30 cellular contexts compared by ENCODE assay signal in the genomic region with DNA sequence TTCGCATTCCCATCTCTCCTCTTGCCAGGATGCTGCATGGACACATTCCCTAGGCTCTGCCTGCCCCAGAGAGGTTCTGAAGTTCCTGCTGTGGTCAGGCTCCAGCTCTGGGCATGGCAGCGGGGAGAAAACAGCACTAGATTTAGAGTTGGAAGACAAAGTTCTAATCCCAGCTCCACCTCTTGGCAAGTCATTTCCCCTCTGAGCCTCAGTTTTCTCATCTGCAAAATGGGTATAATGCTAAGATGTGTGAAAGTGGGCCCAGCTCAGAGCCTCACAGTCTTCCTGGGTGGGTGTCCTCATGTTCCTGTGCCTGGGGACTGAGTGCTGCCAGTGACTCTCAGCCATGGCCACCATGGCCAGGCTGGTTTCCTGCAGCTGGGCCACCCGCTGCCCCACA. TPM values are rescaled to one million over a fixed set of nuclear protein-coding genes. Genes with fewer than 3 reads are reported as not detected.
DNase-seq lines count a peak whose midpoint lies in the region; ATAC-seq, FAIRE-seq and TF ChIP-seq lines count a peak whose summit lies in the region.
"Had no signal": no experiment of that assay in that cellular context is flagged by ENCODE, and none has a peak within 500 bp of the region (broad histone marks: within the 10 kb centered on the region; RNA-seq: fewer than 3 reads in every experiment).

No MANE protein-coding gene starts in this region.

- BruUV-seq in HepG2 (replicated peaks; lab: Mats Ljungman, UMichigan) (no TSS peak), K562 (replicated peaks; lab: Mats Ljungman, UMichigan) (no TSS peak)

- H3K27me3 Mint-ChIP-seq in glutamatergic neuron (ENCODE audit: unreplicated experiment): peaks cover 13% of the 10 kb centered on the region
- no peaks in the 10 kb centered on the region for H3K27me3 Mint-ChIP-seq in type B pancreatic cell
- H3K27me3 Mint-ChIP-seq: CD4-positive, alpha-beta memory T cell; CD4-positive, CD25-positive, alpha-beta regulatory T cell; CD8-positive, alpha-beta memory T cell had no signal

- POLR2A ChIA-PET in HepG2 (lab: Yijun Ruan, JAX): no interaction called here
- POLR2A ChIA-PET in K562 (lab: Yijun Ruan, JAX): interaction anchor here (0.8 kb wide), 1 partner anchor 10 kb away, joined by 4 read pairs; the partner anchor contains the start of gene PEPD

- H3K4me3 Mint-ChIP-seq in glutamatergic neuron (ENCODE audit: unreplicated experiment): peak overlapping the region; percentile 46
- no peak overlapping the region for H3K4me3 Mint-ChIP-seq in type B pancreatic cell
- H3K4me3 Mint-ChIP-seq: CD14-positive monocyte; CD4-positive, alpha-beta memory T cell; CD8-positive, alpha-beta memory T cell had no signal

- FAIRE-seq in HepG2 (lab: Jason Lieb, UNC) (no peak), K562 (lab: Jason Lieb, UNC) (no peak)
- FAIRE-seq: A204.1, GM12878, GM12892, GM18507, GM19239 had no signal

- peaks cover 31% of the 10 kb centered on the region for H3K79me2 ChIP-seq in HepG2 (ENCODE audit: insufficient read depth, low read length)
- H3K79me2 ChIP-seq in K562 (ENCODE audit: control insufficient read depth, insufficient read depth, low read length): no peaks in the 10 kb centered on the region

- H3K27ac ChIP-seq in HepG2 (ENCODE audit: extremely low read length, insufficient read depth, low read length) (no peak overlapping the region), right lobe of liver (no peak overlapping the region), K562 (ENCODE audit: extremely low read depth, low read depth, low read length) (no peak overlapping the region)
- H3K27ac ChIP-seq: BLaER1 had no signal

- H3K4me1 Mint-ChIP-seq in glutamatergic neuron (ENCODE audit: low read depth, unreplicated experiment) (peaks cover 35% of the 10 kb centered on the region), type B pancreatic cell (ENCODE audit: unreplicated experiment) (peaks cover 20% of the 10 kb centered on the region)

- no peak for TF ChIP-seq CTCF in HepG2 (CRISPR knock-in tag; IDR thresholded peaks at IDR 0.05)
- no peak for TF ChIP-seq CTCF in right lobe of liver (IDR thresholded peaks at IDR 0.05)
- no peak for TF ChIP-seq CTCF in K562 (IDR thresholded peaks at IDR 0.05 in 2 of 3, conservative IDR thresholded peaks at IDR 0.05 in 1 of 3; ENCODE audit: insufficient read depth in 2 of 3, low read depth in 1 of 3, low read length in 3 of 3)
- TF ChIP-seq CTCF in glutamatergic neuron (IDR thresholded peaks at IDR 0.05; ENCODE audit: partially characterized antibody, unreplicated experiment): no peak
- TF ChIP-seq CTCF in type B pancreatic cell (conservative IDR thresholded peaks at IDR 0.05): no peak

- H2AFZ ChIP-seq in HepG2 (ENCODE audit: low read length) (no peak overlapping the region), K562 (ENCODE audit: low read depth, low read length) (no peak overlapping the region)

- TF ChIP-seq EP300 in HepG2 (IDR thresholded peaks at IDR 0.05; ENCODE audit: low read depth in 2 of 2, low read length in 2 of 2): no peak
- no peak for TF ChIP-seq EP300 in HepG2 (CRISPR knock-in tag; IDR thresholded peaks at IDR 0.05; ENCODE audit: borderline replicate concordance)
- TF ChIP-seq EP300 in K562 (IDR thresholded peaks at IDR 0.05; ENCODE audit: low read length): no peak

- intact Hi-C loops in HepG2 (cut with micrococcal nuclease; ENCODE audit: unreplicated experiment): no loop called here
- intact Hi-C loops in right lobe of liver (cut with DNase I): no loop called here
- intact Hi-C loops in K562 (cut with micrococcal nuclease): no loop called here

- H3K9ac ChIP-seq in HepG2 (ENCODE audit: insufficient read depth, low read depth, low read length): no peak overlapping the region
- H3K9ac ChIP-seq in K562 (ENCODE audit: insufficient read depth in 1 of 2, low read depth in 2 of 2, low read length in 2 of 2): no peak overlapping the region
- H3K9ac ChIP-seq: BLaER1 had no signal

- H3K4me2 ChIP-seq in HepG2 (ENCODE audit: low read depth, low read length): no peak overlapping the region
- no peak overlapping the region for H3K4me2 ChIP-seq in K562 (ENCODE audit: insufficient read depth, low read length)
- H3K4me2 ChIP-seq: BLaER1 had no signal

- DNase-seq in HepG2 (ENCODE audit: low spot score) (no peak), right lobe of liver (no peak), K562 (ENCODE audit: extremely low read depth in 1 of 4, low spot score in 3 of 4) (no peak), glutamatergic neuron (no peak), type B pancreatic cell (ENCODE audit: extremely low spot score, unreplicated experiment) (no peak), NCI-H510A (lab: John Stamatoyannopoulos, UW) (no peak), NCI-H2227 treated with DMSO at 0.1 percent for 48 hours (lab: John Stamatoyannopoulos, UW) (no peak)
- DNase-seq: 8988T; ACHN; BE2C; C1 segment of cervical spinal cord; CD4-positive, alpha-beta memory T cell; CD4-positive, CD25-positive, alpha-beta regulatory T cell; CD8-positive, alpha-beta memory T cell; COR-L47; DMS 273 treated with DMSO at 0.1 percent for 48 hours; DMS153; DMS53; DMS79; DND-41; EL; GDM1 had no signal

- no peaks in the 10 kb centered on the region for H3K9me1 ChIP-seq in K562 (ENCODE audit: control insufficient read depth, insufficient read depth, low read length)

- peaks cover 11 to 16% of the 10 kb centered on the region in 2 experiments; a peak in 4 of 5 replicates for H3K36me3 ChIP-seq in HepG2 (replicated peaks in 1 of 2; ENCODE audit: control insufficient read depth in 1 of 2, insufficient read depth in 2 of 2, low read length in 2 of 2)
- peaks cover 0 to 18% (median 7%) of the 10 kb centered on the region in 4 donors for H3K36me3 ChIP-seq in right lobe of liver
- H3K36me3 ChIP-seq in K562 (ENCODE audit: control insufficient read depth, insufficient read depth, low read length): no peaks in the 10 kb centered on the region

- H3K36me3 Mint-ChIP-seq in glutamatergic neuron (ENCODE audit: unreplicated experiment) (no peaks in the 10 kb centered on the region), type B pancreatic cell (peaks cover 5% of the 10 kb centered on the region)

- WGBS in HepG2 (ENCODE audit: low lambda C conversion rate): 100% methylated on average over 2 of the region's 3 CpGs
- WGBS in right lobe of liver (ENCODE audit: insufficient coverage, low coverage, low lambda C conversion rate, missing lambda C conversion rate): 100% methylated on average over 2 of the region's 3 CpGs
- WGBS in K562 (ENCODE audit: insufficient coverage, low coverage, missing lambda C conversion rate): 65% methylated on average over 3 of the region's 3 CpGs

- in situ Hi-C loops in HepG2 (cut with HindIII; ENCODE audit: extremely low pct_ligation_motif_present, low pct_unique_long_range_greater_than_20kb) (no loop called here), K562 (cut with MboI) (no loop called here)

- TF ChIP-seq RAD21 in HepG2 (CRISPR knock-in tag; IDR thresholded peaks at IDR 0.05): no peak
- no peak for TF ChIP-seq RAD21 in K562 (CRISPR knock-in tag; conservative IDR thresholded peaks at IDR 0.05 in 1 of 2, IDR thresholded peaks at IDR 0.05 in 1 of 2)

- H4K20me1 ChIP-seq in HepG2 (ENCODE audit: insufficient read depth, low read length) (no peaks in the 10 kb centered on the region; the same call in 1 of the 2 replicates), K562 (replicated peaks; ENCODE audit: control insufficient read depth, insufficient read depth, low read length) (peaks cover 22% of the 10 kb centered on the region)

- peak overlapping the region; percentile 77 for H3K27ac Mint-ChIP-seq in glutamatergic neuron (ENCODE audit: unreplicated experiment)
- peak overlapping the region; percentile 72 for H3K27ac Mint-ChIP-seq in type B pancreatic cell
- H3K27ac Mint-ChIP-seq: CD4-positive, CD25-positive, alpha-beta regulatory T cell had no signal

- H3K4me1 ChIP-seq in HepG2 (ENCODE audit: insufficient read depth, low read length) (no peaks in the 10 kb centered on the region), right lobe of liver (peaks cover 0 to 46% (median 6%) of the 10 kb centered on the region in 4 donors), K562 (replicated peaks in 1 of 2; ENCODE audit: control insufficient read depth in 2 of 2, insufficient read depth in 2 of 2, low read length in 2 of 2) (peaks cover 0 to 10% of the 10 kb centered on the region in 2 experiments; a peak in 2 of 5 replicates)
- H3K4me1 ChIP-seq: BLaER1 had no signal

- H3K9me3 Mint-ChIP-seq in glutamatergic neuron (ENCODE audit: unreplicated experiment): peaks cover 13% of the 10 kb centered on the region
- peaks cover 5% of the 10 kb centered on the region for H3K9me3 Mint-ChIP-seq in type B pancreatic cell
- H3K9me3 Mint-ChIP-seq: CD14-positive monocyte; CD4-positive, CD25-positive, alpha-beta regulatory T cell; CD8-positive, alpha-beta memory T cell had no signal

- TF ChIP-seq POLR2A in HepG2 (IDR thresholded peaks at IDR 0.05; ENCODE audit: insufficient read depth in 1 of 2, low read depth in 2 of 2, low read length in 2 of 2) (no peak), right lobe of liver (IDR thresholded peaks at IDR 0.05) (no peak), K562 (conservative IDR thresholded peaks at IDR 0.05) (no peak)

- ATAC-seq in HepG2 (no peak), right lobe of liver (no peak), K562 (no peak), GM21825 (IDR thresholded peaks at IDR 0.05; ENCODE audit: unreplicated experiment) (no peak)
- ATAC-seq: GM12878 had no signal

- no peaks in the 10 kb centered on the region for H3K27me3 ChIP-seq in HepG2 (ENCODE audit: control insufficient read depth in 1 of 2, insufficient read depth in 2 of 2, low read length in 2 of 2)
- H3K27me3 ChIP-seq in right lobe of liver: no peaks in the 10 kb centered on the region
- peaks cover 0 to 3% of the 10 kb centered on the region in 2 experiments; a peak in 2 of 5 replicates for H3K27me3 ChIP-seq in K562 (ENCODE audit: control insufficient read depth in 2 of 2, insufficient read depth in 2 of 2, low read length in 2 of 2)
- H3K27me3 ChIP-seq: BE2C, BLaER1 had no signal

- no peaks in the 10 kb centered on the region for H3K9me3 ChIP-seq in HepG2 (ENCODE audit: low read length)
- no peaks in the 10 kb centered on the region for H3K9me3 ChIP-seq in right lobe of liver
- no peaks in the 10 kb centered on the region for H3K9me3 ChIP-seq in K562 (replicated peaks; ENCODE audit: control insufficient read depth, insufficient read depth, low read depth, low read length)
- H3K9me3 ChIP-seq: BE2C, BLaER1 had no signal

- H3K4me3 ChIP-seq in HepG2 (replicated peaks in 1 of 3; ENCODE audit: insufficient read depth in 1 of 3, low read depth in 2 of 3, low read length in 3 of 3) (no peak overlapping the region), right lobe of liver (no peak overlapping the region), K562 (no peak overlapping the region)
- H3K4me3 ChIP-seq: BLaER1, GM12878 had no signal

- CTCF ChIA-PET in HepG2 (lab: Yijun Ruan, JAX; ENCODE audit: low intra/inter-chr PET ratio, low total read pairs) (no interaction called here), K562 (lab: Yijun Ruan, JAX; ENCODE audit: low intra/inter-chr PET ratio) (no interaction called here)

RNA-seq across cellular contexts. Expression of gene PEPD, which starts 9.6 kb away (rescaled TPM):
- total RNA-seq in HepG2 (2016; rRNA removed; fragmentation: Illumina TruSeq; extraction: Trizol): 75.1 and 81.0 TPM in 2 replicates
- total RNA-seq in HepG2 (2016; cell fraction: cytosol; rRNA removed; fragmentation: Illumina TruSeq; extraction: Trizol; ENCODE audit: low read depth): 12.2 and 14.5 TPM in 2 replicates
- 76.9 and 79.4 TPM in 2 replicates for total RNA-seq in HepG2 (2016; cell fraction: insoluble cytoplasmic fraction; rRNA removed; fragmentation: Illumina TruSeq; extraction: Trizol)
- 29.4 and 31.9 TPM in 2 replicates for total RNA-seq in HepG2 (2016; cell fraction: membrane; rRNA removed; fragmentation: Illumina TruSeq; extraction: Trizol)
- 35.5 and 39.2 TPM in 2 replicates for total RNA-seq in HepG2 (2016; cell fraction: nucleus; rRNA removed; fragmentation: Illumina TruSeq; extraction: Trizol)
- polyA plus RNA-seq in HepG2 (2011; rRNA removed): 60.7 and 63.7 TPM in 2 replicates
- polyA plus RNA-seq in HepG2 (2011; cell fraction: cytosol; rRNA removed): 56.0 and 100 TPM in 2 replicates
- 50.1 and 50.6 TPM in 2 replicates for polyA plus RNA-seq in HepG2 (2011; cell fraction: nucleus; rRNA removed)
- polyA plus RNA-seq in HepG2 (2012): 45.4 and 52.9 TPM in 2 replicates
- polyA plus RNA-seq in HepG2 (2016; cell fraction: cytosol; fragmentation: Illumina TruSeq; extraction: Trizol; ENCODE audit: low read depth): 14.1 and 18.0 TPM in 2 replicates
- polyA plus RNA-seq in HepG2 (2016; cell fraction: insoluble cytoplasmic fraction; fragmentation: Illumina TruSeq; extraction: Trizol; ENCODE audit: low read depth): 103 and 110 TPM in 2 replicates
- polyA plus RNA-seq in HepG2 (2016; cell fraction: membrane; fragmentation: Illumina TruSeq; extraction: Trizol; ENCODE audit: low read depth): 30.2 and 30.4 TPM in 2 replicates
- polyA plus RNA-seq in HepG2 (2016; cell fraction: nucleus; fragmentation: Illumina TruSeq; extraction: Trizol; ENCODE audit: insufficient read depth, low read depth): 79.7 and 88.3 TPM in 2 replicates
- polyA minus RNA-seq in HepG2 (2011; rRNA and poly(A)+ RNA removed; ENCODE audit: low replicate concordance): 62.3 and 119 TPM in 2 replicates
- polyA minus RNA-seq in HepG2 (2011; cell fraction: cytosol; rRNA and poly(A)+ RNA removed): 32.5 and 35.0 TPM in 2 replicates
- 14.2 and 19.1 TPM in 2 replicates for polyA minus RNA-seq in HepG2 (2011; cell fraction: nucleus; rRNA and poly(A)+ RNA removed)
- 100 to 1,000 TPM; 121 to 261 (median 167) TPM for total RNA-seq in right lobe of liver
- total RNA-seq in K562 (2011; cell fraction: chromatin; rRNA removed; ENCODE audit: low replicate concordance): 9.8 and 14.8 TPM in 2 replicates
- total RNA-seq in K562 (2011; cell fraction: nucleolus; rRNA removed): 9.5 and 12.1 TPM in 2 replicates
- total RNA-seq in K562 (2011; cell fraction: nucleoplasm; rRNA removed): 7.6 and 9.6 TPM in 2 replicates
- 14.8 and 16.0 TPM in 2 replicates for total RNA-seq in K562 (2014; rRNA removed)
- total RNA-seq in K562 (2014; rRNA removed; fragmentation: Illumina TruSeq; extraction: Trizol): 12.4 and 12.8 TPM in 2 replicates
- 14.4 and 14.6 TPM in 2 replicates for total RNA-seq in K562 (2015; rRNA removed; fragmentation: Illumina TruSeq; extraction: Trizol)
- total RNA-seq in K562 (2021): 18.3 and 19.2 TPM in 2 replicates
- 13.8 and 18.9 TPM in 2 replicates for polyA plus RNA-seq in K562 (2011; rRNA removed)
- polyA plus RNA-seq in K562 (2011; cell fraction: cytosol; rRNA removed): 18.5 and 48.9 TPM in 2 replicates
- 8.5 and 13.7 TPM in 2 replicates for polyA plus RNA-seq in K562 (2011; cell fraction: nucleus; rRNA removed)
- 20.5 and 25.4 TPM in 2 replicates for polyA plus RNA-seq in K562 (2012)
- polyA plus RNA-seq in K562 (2014; fragmentation: Illumina TruSeq; extraction: Trizol): 12.8 and 18.0 TPM in 2 replicates
- 1 to 10 TPM; 1.3 to 3.0 TPM for polyA plus RNA-seq in K562 (2014; fragmentation: Nextera tagmentation; extraction: Ambion mirVana)
- polyA plus RNA-seq in K562 (2014; rRNA removed): 18.6 and 23.2 TPM in 2 replicates
- 8.9 and 13.7 TPM in 2 replicates for polyA minus RNA-seq in K562 (2011; rRNA and poly(A)+ RNA removed)
- 9.4 and 10.6 TPM in 2 replicates for polyA minus RNA-seq in K562 (2011; cell fraction: cytosol; rRNA and poly(A)+ RNA removed)
- polyA minus RNA-seq in K562 (2011; cell fraction: nucleus; rRNA and poly(A)+ RNA removed): 5.8 and 6.3 TPM in 2 replicates
- 93.3 TPM for total RNA-seq in glutamatergic neuron (ENCODE audit: unreplicated experiment)
- total RNA-seq in type B pancreatic cell (ENCODE audit: low replicate concordance): 84.7 and 139 TPM in 2 replicates

Comparison
In these comparisons a context has a peak if more than half of its experiments do, and no peak if none do; other contexts are left out.
1. Of the 241 proteins assayed by ChIP-seq in both HepG2 and K562: peak only in HepG2: none; only in K562: KDM1A; in both: none; in neither: 240.